ENCODE assay signal across 23 cellular contexts in the genomic region with DNA sequence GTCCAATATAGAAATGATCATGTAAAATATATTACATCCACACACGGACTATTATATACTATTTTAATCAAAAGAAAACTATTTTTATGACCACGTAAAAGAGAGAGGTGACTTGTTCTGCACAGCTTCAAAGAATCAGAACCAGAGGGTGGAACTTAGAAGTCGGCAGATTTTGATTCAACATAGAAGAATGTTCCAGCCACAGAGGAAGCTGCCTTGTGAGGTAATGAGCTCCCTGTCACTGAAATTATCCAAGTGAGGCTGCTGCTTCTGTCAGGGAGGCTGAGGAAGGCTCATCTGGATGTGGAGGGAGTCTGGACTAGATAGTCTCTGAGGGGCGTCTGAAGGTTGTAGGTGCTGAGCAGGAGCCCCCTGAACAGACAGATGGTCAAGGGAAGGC. TPM values are rescaled to one million over a fixed set of nuclear protein-coding genes. Genes with fewer than 3 reads are reported as not detected.
DNase-seq lines count a peak whose midpoint lies in the region; TF ChIP-seq lines count a peak whose summit lies in the region.
"Had no signal": no experiment of that assay in that cellular context is flagged by ENCODE, and none has a peak within 500 bp of the region (broad histone marks: within the 10 kb centered on the region; RNA-seq: fewer than 3 reads in every experiment).

No MANE protein-coding gene starts in this region.

- no peaks in the 10 kb centered on the region for H3K9me3 Mint-ChIP-seq in brain
- H3K9me3 Mint-ChIP-seq: activated CD4-positive, alpha-beta memory T cell treated with anti-CD3 and anti-CD28 coated beads for 36 hours; activated T-helper 1 cell treated with anti-CD3 and anti-CD28 coated beads, Interleukin-12 subunit alpha, Interleukin-12 subunit beta, Interleukin-2, Interleukin-4 antibody, amounts not matched to agents 30 ng/mL and 10 ng/mL and 1 ng/mL, durations not matched to agents 14 hours and 24 hours and 36 hours; H9; naive thymus-derived CD8-positive, alpha-beta T cell had no signal

- H3K36me3 Mint-ChIP-seq in brain, result no peaks in the 10 kb centered on the region
- H3K36me3 Mint-ChIP-seq: activated CD4-positive, alpha-beta memory T cell treated with anti-CD3 and anti-CD28 coated beads for 36 hours; naive thymus-derived CD8-positive, alpha-beta T cell had no signal

- no peak for TF ChIP-seq CTCF in brain (conservative IDR thresholded peaks at IDR 0.05)

- peaks cover 78% of the 10 kb centered on the region for H3K4me1 Mint-ChIP-seq in brain

- DNase-seq in AG08395 (ENCODE audit: low spot score) (peak; percentile 21), ELR (ENCODE audit: low read depth) (peak; percentile 31), iris pigment epithelial cell (ENCODE audit: low read depth) (peak; percentile 61), middle frontal gyrus (ENCODE audit: extremely low spot score, low spot score) (no peak), retina (no peak)
- DNase-seq in activated CD4-positive, CD25-positive, alpha-beta regulatory T cell (lab: John Stamatoyannopoulos, UW), result no peak
- no peak for DNase-seq in NK-92 treated with Interleukin-12 subunit alpha and Interleukin-12 subunit beta, amount 100 ng/mL, for 24 hours (lab: John Stamatoyannopoulos, UW)
- DNase-seq: activated CD4-positive, alpha-beta memory T cell treated with anti-CD3 and anti-CD28 coated beads for 36 hours; activated CD4-positive, CD25-positive, alpha-beta regulatory T cell treated with anti-CD3 and anti-CD28 coated beads, Interleukin-2, amount 50 U/mL, for 72 hours; activated CD8-positive, alpha-beta memory T cell treated with anti-CD3 and anti-CD28 coated beads, Interleukin-2, amount 50 U/mL, for 4 hours; activated naive CD4-positive, alpha-beta T cell treated with Interleukin-2 at 50 U/mL for 16 hours; islet precursor cell; naive thymus-derived CD8-positive, alpha-beta T cell; NCI-H1436 treated with DMSO at 0.1 percent for 48 hours; NCI-H2081 treated with DMSO at 0.1 percent for 48 hours; NCI-H226; ovary; right lobe of liver; stimulated activated CD4-positive, alpha-beta T cell treated with anti-CD3 and anti-CD28 coated beads, Interleukin-4, amount 100 ng/mL, for 4 hours; T-helper 2 cell had no signal

- H3K4me3 Mint-ChIP-seq in brain, result peak overlapping the region in 4 of 5 experiments; percentile 84 to 88 (median 84)
- H3K4me3 Mint-ChIP-seq: activated CD4-positive, alpha-beta memory T cell treated with anti-CD3 and anti-CD28 coated beads for 36 hours; activated T-helper 1 cell treated with anti-CD3 and anti-CD28 coated beads, Interleukin-12 subunit alpha, Interleukin-12 subunit beta, Interleukin-2, Interleukin-4 antibody, amounts not matched to agents 30 ng/mL and 10 ng/mL and 1 ng/mL, durations not matched to agents 14 hours and 24 hours and 36 hours; H9; naive thymus-derived CD8-positive, alpha-beta T cell had no signal

- peaks cover 8% of the 10 kb centered on the region for H3K27me3 Mint-ChIP-seq in brain

- peak overlapping the region; percentile 80 to 100 (median 96) for H3K27ac Mint-ChIP-seq in brain
- H3K27ac Mint-ChIP-seq: activated CD4-positive, alpha-beta memory T cell treated with anti-CD3 and anti-CD28 coated beads for 36 hours; activated T-helper 1 cell treated with anti-CD3 and anti-CD28 coated beads, Interleukin-12 subunit alpha, Interleukin-12 subunit beta, Interleukin-2, Interleukin-4 antibody, amounts not matched to agents 30 ng/mL and 10 ng/mL and 1 ng/mL, durations not matched to agents 14 hours and 24 hours and 36 hours; H9 had no signal

RNA-seq across cellular contexts. Expression of gene PLEKHA6, which starts 2.7 kb away (rescaled TPM):
- polyA plus RNA-seq in brain (ENCODE audit: insufficient read depth, low read depth, low replicate concordance), result 27.8 TPM

RNA-seq across cellular contexts. Expression of gene PPP1R15B, which starts 54.6 kb away (rescaled TPM):
- 11.4 TPM for polyA plus RNA-seq in brain (ENCODE audit: insufficient read depth, low read depth, low replicate concordance)

Comparison
In these comparisons a context has a peak if more than half of its experiments do, and no peak if none do; other contexts are left out.
1. DNase-seq: peak in AG08395 (single experiment), ELR (single experiment) and iris pigment epithelial cell (single experiment); none in middle frontal gyrus (single experiment), retina (single experiment), activated CD4-positive, CD25-positive, alpha-beta regulatory T cell (0 of 4) and NK-92 treated with Interleukin-12 subunit alpha and Interleukin-12 subunit beta, amount 100 ng/mL, for 24 hours (single experiment).